In the genomic region with DNA sequence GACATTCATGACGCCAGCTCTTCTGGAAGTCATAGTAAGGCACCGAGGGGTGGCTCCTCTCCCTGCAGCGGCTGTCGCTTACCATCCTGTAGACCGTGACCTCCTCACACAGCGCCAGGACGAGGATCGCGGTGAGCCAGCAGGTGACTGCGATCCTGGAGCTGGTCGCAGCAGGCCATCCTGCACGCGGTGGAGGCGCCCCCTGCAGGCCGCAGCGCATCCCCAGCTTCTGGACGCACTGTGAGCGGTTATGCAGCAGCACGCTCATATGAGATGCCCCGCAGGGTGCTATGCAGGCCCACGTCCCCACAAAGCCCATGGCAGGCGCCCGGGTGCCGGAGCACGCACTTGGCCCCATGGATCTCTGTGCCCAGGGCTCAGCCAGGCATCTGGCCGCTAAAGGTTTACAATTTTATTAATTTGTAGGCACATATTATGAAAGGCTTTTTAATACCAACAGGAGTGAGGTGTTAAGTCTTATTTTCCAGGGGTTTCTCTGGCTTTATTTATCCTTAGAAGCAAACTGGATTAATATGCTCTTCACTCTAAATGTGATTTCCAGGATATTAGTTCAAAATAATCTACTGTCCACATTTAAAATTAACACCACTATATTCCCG, we compare ENCODE assay signal across 8 cellular contexts. TPM values are rescaled to one million over a fixed set of nuclear protein-coding genes. Genes with fewer than 3 reads are reported as not detected.
DNase-seq lines count a peak whose midpoint lies in the region; ATAC-seq and TF ChIP-seq lines count a peak whose summit lies in the region.

No MANE protein-coding gene starts in this region.

- no peaks in the 10 kb centered on the region for H3K9me3 ChIP-seq in right atrium auricular region

- DNase-seq in AG04449 (ENCODE audit: low read depth, low spot score) (no peak), NB4 (ENCODE audit: low read depth) (peak; percentile 69), right atrium auricular region (ENCODE audit: low spot score) (no peak), NCI-H2029 (lab: John Stamatoyannopoulos, UW) (no peak), EL (no peak)
- DNase-seq in activated effector memory CD4-positive, alpha-beta T cell treated with Interleukin-2 at 50 U/mL for 16 hours = peak; percentile 3
- peak; percentile 40 for DNase-seq in stimulated activated CD4-positive, alpha-beta T cell treated with anti-CD3 and anti-CD28 coated beads, Interleukin-1b, Interleukin-23, amount 100 ng/mL, for 48 hours

- ATAC-seq in GM18861 (IDR thresholded peaks at IDR 0.05; ENCODE audit: unreplicated experiment) = no peak

- POLR2A ChIA-PET in AG04449 (lab: Yijun Ruan, JAX) = no interaction called here

- TF ChIP-seq CTCF in AG04449 (IDR thresholded peaks at IDR 0.05; ENCODE audit: insufficient read depth, low read length, missing control alignments) (peak; percentile 51), NB4 (IDR thresholded peaks at IDR 0.05; ENCODE audit: low read depth, low read length) (peak; percentile 84), right atrium auricular region (IDR thresholded peaks at IDR 0.05) (peak; percentile 15 to 45)

- no peak for TF ChIP-seq POLR2A in NB4 (IDR thresholded peaks at IDR 0.05; ENCODE audit: extremely low read depth, insufficient read length)

- CTCF ChIA-PET in AG04449 (lab: Yijun Ruan, JAX) = interaction anchor here (0.6 to 2.3 kb wide), 3 partner anchors 11 to 199 kb away, joined by 3 to 9 read pairs (median 6); no protein-coding TSS in a partner anchor

- H3K27ac ChIP-seq in right atrium auricular region = no peak overlapping the region

- H3K4me3 ChIP-seq in AG04449 (ENCODE audit: low read depth, low read length) (no peak overlapping the region), NB4 (ENCODE audit: low read depth, low read length) (no peak overlapping the region), right atrium auricular region (no peak overlapping the region)

- no peaks in the 10 kb centered on the region for H3K4me1 ChIP-seq in right atrium auricular region

- H3K27me3 ChIP-seq in right atrium auricular region = no peaks in the 10 kb centered on the region

- H3K36me3 ChIP-seq in right atrium auricular region = peaks cover 10% of the 10 kb centered on the region

RNA-seq across cellular contexts. Expression of a gene that starts 35.6 kb away (rescaled TPM):
- 10 to 100 TPM; 24.6 to 28.3 TPM for total RNA-seq in right atrium auricular region

RNA-seq across cellular contexts. Expression of a gene that starts 45.1 kb away (rescaled TPM):
- 10 to 100 TPM in 1 of 2 donors, 1 to 10 TPM in 1; 6.4 to 10.3 TPM for total RNA-seq in right atrium auricular region

Comparison
In these comparisons a context has a peak if more than half of its experiments do, and no peak if none do; other contexts are left out.
1. DNase-seq: peak in NB4 (single experiment), activated effector memory CD4-positive, alpha-beta T cell treated with Interleukin-2 at 50 U/mL for 16 hours (single experiment) and stimulated activated CD4-positive, alpha-beta T cell treated with anti-CD3 and anti-CD28 coated beads, Interleukin-1b, Interleukin-23, amount 100 ng/mL, for 48 hours (single experiment); none in AG04449 (single experiment), right atrium auricular region (single experiment), NCI-H2029 (single experiment) and EL (single experiment).
2. CTCF ChIP-seq: peak in every context shown above with its lines; median percentile 84 in NB4; 51 in AG04449; 30 in right atrium auricular region.